ENCODE assay signal across 17 cellular contexts in genomic region chr10:114521250-114521649, GRCh38.
A peak's percentile ranks its signal among the peaks of the same experiment; 100 is the strongest.
DNase-seq lines count a peak whose midpoint lies in the region; ATAC-seq and TF ChIP-seq lines count a peak whose summit lies in the region.
"Had no signal": no experiment of that assay in that cellular context is flagged by ENCODE, and none has a peak within 500 bp of the region (broad histone marks: within the 10 kb centered on the region; RNA-seq: fewer than 3 reads in every experiment).

No MANE protein-coding gene starts in this region.

- H3K4me2 ChIP-seq in Loucy (ENCODE audit: low read depth, low read length, poor library complexity, severe bottlenecking) = peak overlapping the region; percentile 73
- H3K4me2 ChIP-seq: smooth muscle cell had no signal

- no peak for DNase-seq in activated T-cell treated with anti-CD3 and anti-CD28 coated beads, Interleukin-2, amount 50 U/mL, for 24 hours
- no peak for DNase-seq in activated T-cell treated with anti-CD3 and anti-CD28 coated beads, Interleukin-2, amount 50 U/mL, for 1 hour
- DNase-seq in esophagus squamous epithelium (lab: John Stamatoyannopoulos, UW) (no peak), retina (no peak), GM13977 (ENCODE audit: low spot score) (no peak)
- DNase-seq in stimulated activated naive CD8-positive, alpha-beta T cell treated with anti-CD3 and anti-CD28 coated beads, Interleukin-15, amount 100 ng/mL, for 72 hours = no peak
- no peak for DNase-seq in effector memory CD4-positive, alpha-beta T cell
- DNase-seq: body of pancreas, COR-L47, dorsolateral prefrontal cortex, NCI-H1105, NCI-H2171, WERI-Rb-1 had no signal

- no peak for ATAC-seq in stimulated activated naive CD8-positive, alpha-beta T cell treated with anti-CD3 and anti-CD28 coated beads, Interleukin-15, amount 100 ng/mL, for 72 hours

- TF ChIP-seq CTCF in Loucy (conservative IDR thresholded peaks at IDR 0.05; ENCODE audit: low read length) = no peak
- TF ChIP-seq CTCF in esophagus squamous epithelium (IDR thresholded peaks at IDR 0.05) = no peak
- no peak for TF ChIP-seq CTCF in GM13977 (IDR thresholded peaks at IDR 0.05; ENCODE audit: extremely low read depth, insufficient read depth, missing control alignments)

- 0 out of 2 replicates have a peak, but pooled peaks cover 6% of the 10 kb centered on the region for H3F3A ChIP-seq in Loucy (ENCODE audit: low read depth)

- in situ Hi-C loops in GM13977 (cut with MboI; ENCODE audit: low pct_unique_long_range_greater_than_20kb, low sequenced_read_pairs, unreplicated experiment) = no loop called here

- no peak for TF ChIP-seq POLR2A in esophagus squamous epithelium (IDR thresholded peaks at IDR 0.05)

- no peaks in the 10 kb centered on the region for H3K9me3 ChIP-seq in Loucy (ENCODE audit: insufficient read depth, low read depth, low read length)
- no peaks in the 10 kb centered on the region for H3K9me3 ChIP-seq in esophagus squamous epithelium
- H3K9me3 ChIP-seq in effector memory CD4-positive, alpha-beta T cell (ENCODE audit: control insufficient read depth, low read length) = no peaks in the 10 kb centered on the region
- H3K9me3 ChIP-seq: body of pancreas had no signal

- H3K27me3 ChIP-seq in Loucy (ENCODE audit: insufficient read depth, low read length, poor library complexity, severe bottlenecking) (no peaks in the 10 kb centered on the region), esophagus squamous epithelium (no peaks in the 10 kb centered on the region)
- no peaks in the 10 kb centered on the region for H3K27me3 ChIP-seq in effector memory CD4-positive, alpha-beta T cell (replicated peaks; ENCODE audit: control insufficient read depth, insufficient read depth, low read length, poor library complexity, severe bottlenecking)
- H3K27me3 ChIP-seq: body of pancreas had no signal

- H3K9me3 Mint-ChIP-seq in activated T-cell treated with anti-CD3 and anti-CD28 coated beads, Interleukin-2, amount 50 U/mL, for 24 hours = no peaks in the 10 kb centered on the region
- H3K9me3 Mint-ChIP-seq in stimulated activated naive CD8-positive, alpha-beta T cell treated with anti-CD3 and anti-CD28 coated beads, Interleukin-15, amount 100 ng/mL, for 72 hours = no peaks in the 10 kb centered on the region

- no peak overlapping the region for H2AFZ ChIP-seq in Loucy (ENCODE audit: low read length)
- H2AFZ ChIP-seq: parathyroid adenoma had no signal

- H3K27me3 Mint-ChIP-seq in activated T-cell treated with anti-CD3 and anti-CD28 coated beads, Interleukin-2, amount 50 U/mL, for 24 hours = no peaks in the 10 kb centered on the region
- no peaks in the 10 kb centered on the region for H3K27me3 Mint-ChIP-seq in stimulated activated naive CD8-positive, alpha-beta T cell treated with anti-CD3 and anti-CD28 coated beads, Interleukin-15, amount 100 ng/mL, for 72 hours

- peak overlapping the region; percentile 95 for H3K27ac Mint-ChIP-seq in activated T-cell treated with anti-CD3 and anti-CD28 coated beads, Interleukin-2, amount 50 U/mL, for 24 hours
- H3K27ac Mint-ChIP-seq in stimulated activated naive CD8-positive, alpha-beta T cell treated with anti-CD3 and anti-CD28 coated beads, Interleukin-15, amount 100 ng/mL, for 72 hours = peak overlapping the region in 1 of 2 donors; percentile 32

- H3K36me3 ChIP-seq in Loucy (ENCODE audit: insufficient read depth, low read length) (peaks cover 4% of the 10 kb centered on the region; the same call in 1 of the 2 replicates), esophagus squamous epithelium (peaks cover 0 to 5% (median 0%) of the 10 kb centered on the region in 3 donors)
- H3K36me3 ChIP-seq in effector memory CD4-positive, alpha-beta T cell (ENCODE audit: control insufficient read depth, insufficient read depth, low read length) = no peaks in the 10 kb centered on the region
- H3K36me3 ChIP-seq: WERI-Rb-1 had no signal

- H3K9ac ChIP-seq in Loucy (ENCODE audit: low read depth, low read length, poor library complexity, severe bottlenecking) = no peak overlapping the region
- H3K9ac ChIP-seq: parathyroid adenoma had no signal

- intact Hi-C loops in esophagus squamous epithelium (cut with DNase I) = no loop called here

- H3K4me3 Mint-ChIP-seq in activated T-cell treated with anti-CD3 and anti-CD28 coated beads, Interleukin-2, amount 50 U/mL, for 24 hours = no peak overlapping the region
- H3K4me3 Mint-ChIP-seq in stimulated activated naive CD8-positive, alpha-beta T cell treated with anti-CD3 and anti-CD28 coated beads, Interleukin-15, amount 100 ng/mL, for 72 hours = peak overlapping the region; percentile 93 to 97

- 89 to 96% methylated on average over 3 of the region's 3 CpGs for WGBS in esophagus squamous epithelium, 2 donors

- H4K20me1 ChIP-seq in Loucy (ENCODE audit: insufficient read depth, low read length, poor library complexity, severe bottlenecking) = peaks cover 62% of the 10 kb centered on the region

- H3K4me3 ChIP-seq in Loucy (ENCODE audit: low read length, poor library complexity, severe bottlenecking) = no peak overlapping the region
- H3K4me3 ChIP-seq in esophagus squamous epithelium = no peak overlapping the region
- H3K4me3 ChIP-seq in effector memory CD4-positive, alpha-beta T cell (ENCODE audit: insufficient read depth, low read depth, low read length, poor library complexity, severe bottlenecking) = no peak overlapping the region
- H3K4me3 ChIP-seq: body of pancreas, smooth muscle cell had no signal

- H3K79me2 ChIP-seq in Loucy (ENCODE audit: insufficient read depth, low read length) = peaks cover 95% of the 10 kb centered on the region

- no peaks in the 10 kb centered on the region for H3K9me2 ChIP-seq in Loucy (replicated peaks; ENCODE audit: low read depth, low read length)

- H3K36me3 Mint-ChIP-seq in activated T-cell treated with anti-CD3 and anti-CD28 coated beads, Interleukin-2, amount 50 U/mL, for 24 hours (ENCODE audit: low read depth) = peaks cover 25% of the 10 kb centered on the region

- peaks cover 82% of the 10 kb centered on the region for H3K4me1 ChIP-seq in Loucy (ENCODE audit: insufficient read depth, low read length, poor library complexity, severe bottlenecking)
- peaks cover 22 to 98% (median 62%) of the 10 kb centered on the region in 3 donors for H3K4me1 ChIP-seq in esophagus squamous epithelium
- peaks cover 60% of the 10 kb centered on the region for H3K4me1 ChIP-seq in effector memory CD4-positive, alpha-beta T cell (ENCODE audit: control insufficient read depth, insufficient read depth, low read length, poor library complexity, severe bottlenecking)

- peaks cover 95% of the 10 kb centered on the region for H3K4me1 Mint-ChIP-seq in activated T-cell treated with anti-CD3 and anti-CD28 coated beads, Interleukin-2, amount 50 U/mL, for 24 hours (ENCODE audit: low read depth)
- peaks cover 89% of the 10 kb centered on the region for H3K4me1 Mint-ChIP-seq in stimulated activated naive CD8-positive, alpha-beta T cell treated with anti-CD3 and anti-CD28 coated beads, Interleukin-15, amount 100 ng/mL, for 72 hours

- H3K27ac ChIP-seq in esophagus squamous epithelium = peak overlapping the region; percentile 72 to 97 (median 88)
- no peak overlapping the region for H3K27ac ChIP-seq in effector memory CD4-positive, alpha-beta T cell (ENCODE audit: insufficient read depth, low read length, poor library complexity, severe bottlenecking)
- H3K27ac ChIP-seq: HL-60, parathyroid adenoma, WERI-Rb-1 had no signal
